ENCODE assay signal across 24 cellular contexts in genomic region chr22:47309476-47309875, GRCh38.
"Had no signal": no experiment of that assay in that cellular context is flagged by ENCODE, and none has a peak within 500 bp of the region (broad histone marks: within the 10 kb centered on the region; RNA-seq: fewer than 3 reads in every experiment).

No MANE protein-coding gene starts in this region.

- ATAC-seq: activated T-cell treated with anti-CD3 and anti-CD28 coated beads, Interleukin-2, amount 50 U/mL, for 72 hours; T-cell had no signal

- H3K4me2 ChIP-seq: KMS-11, PC-9 had no signal

- H3K4me3 ChIP-seq: cardiac muscle cell, PC-9 had no signal

- H3K27me3 ChIP-seq: brain microvascular endothelial cell, cardiac muscle cell had no signal

- H2AFZ ChIP-seq: PC-9 had no signal

- H3K9ac ChIP-seq: KMS-11 had no signal

- H3K36me3 ChIP-seq: brain microvascular endothelial cell, cardiac muscle cell had no signal

- H3K27ac ChIP-seq: brain microvascular endothelial cell, cardiac muscle cell, KMS-11, PC-9 had no signal

- DNase-seq: activated CD4-positive, alpha-beta memory T cell treated with anti-CD3 and anti-CD28 coated beads for 36 hours; activated CD4-positive, alpha-beta T cell treated with anti-CD3 and anti-CD28 coated beads, Interleukin-2, amount 10 ng/mL, durations not matched to agents 7 days and 5 days; activated CD4-positive, CD25-positive, alpha-beta regulatory T cell; activated CD8-positive, alpha-beta memory T cell treated with anti-CD3 and anti-CD28 coated beads, Interleukin-2, amount 50 U/mL, for 4 hours; activated gamma-delta T cell treated with Interleukin-2 at 50 U/mL for 16 hours; activated naive CD4-positive, alpha-beta T cell treated with anti-CD3 and anti-CD28 coated beads, Interleukin-2, amount 10 ng/mL, durations not matched to agents 7 days and 5 days; activated naive CD8-positive, alpha-beta T cell treated with anti-CD3 and anti-CD28 coated beads for 36 hours; activated T-cell treated with anti-CD3 and anti-CD28 coated beads, Interleukin-2, amount 50 U/mL, for 72 hours; brain microvascular endothelial cell; MM.1S; NCI-H1105 treated with DMSO at 0.1 percent for 48 hours; NCI-H1436 treated with DMSO at 0.1 percent for 48 hours; NCI-H2029 treated with DMSO at 0.1 percent for 48 hours; NCI-H345; NCI-H510A; NCI-H526 treated with DMSO at 0.1 percent for 48 hours; NCI-H82; PC-9; SHP77 treated with DMSO at 0.1 percent for 48 hours; T-cell; T-helper 2 cell; T1000 had no signal
